In the genomic region with DNA sequence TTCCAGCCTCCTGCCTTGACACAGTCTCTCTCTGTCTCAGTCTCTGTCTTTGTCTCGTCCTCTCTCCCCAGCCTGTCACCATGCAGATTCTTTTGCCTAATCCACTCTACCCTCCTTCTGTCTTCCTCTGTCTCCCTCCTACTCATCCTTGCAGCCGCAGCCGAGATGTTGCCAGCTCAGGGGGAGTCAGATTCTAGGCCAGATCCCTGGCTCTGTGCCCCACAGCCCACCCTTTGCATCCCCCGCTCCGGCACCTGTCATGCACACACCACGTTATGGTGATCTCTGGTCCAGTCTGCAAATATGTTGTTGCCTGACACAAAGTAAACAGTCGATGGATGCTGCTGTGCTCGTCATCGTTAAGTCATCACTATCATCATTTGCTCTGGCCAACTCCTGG, we compare ENCODE assay signal across 22 cellular contexts. TPM values are rescaled to one million over a fixed set of nuclear protein-coding genes. Genes with fewer than 3 reads are reported as not detected.
A peak's percentile ranks its signal among the peaks of the same experiment; 100 is the strongest.
DNase-seq lines count a peak whose midpoint lies in the region; ATAC-seq and TF ChIP-seq lines count a peak whose summit lies in the region.
"Had no signal": no experiment of that assay in that cellular context is flagged by ENCODE, and none has a peak within 500 bp of the region (broad histone marks: within the 10 kb centered on the region; RNA-seq: fewer than 3 reads in every experiment).

No MANE protein-coding gene starts in this region.

- no peaks in the 10 kb centered on the region for H3K4me1 ChIP-seq in PC-3 (ENCODE audit: insufficient read depth, low read length)
- H3K4me1 ChIP-seq: Caco-2 had no signal

- peaks cover 30% of the 10 kb centered on the region for H3K27me3 ChIP-seq in PC-3 (ENCODE audit: low read length)

- POLR2A ChIA-PET in PC-3 (lab: Charles Lee; ENCODE audit: unreplicated experiment), result no interaction called here

- CTCF ChIA-PET in PC-3 (lab: Charles Lee), result no interaction called here

- BruUV-seq in PC-3 (replicated peaks; lab: Mats Ljungman, UMichigan), result no TSS peak

- H3K9me2 ChIP-seq in PC-3 (replicated peaks; ENCODE audit: low read length), result no peaks in the 10 kb centered on the region
- H3K9me2 ChIP-seq: SK-N-SH had no signal

- no peak for TF ChIP-seq CTCF in PC-3 (conservative IDR thresholded peaks at IDR 0.05; ENCODE audit: low read depth, low read length)

- no peaks in the 10 kb centered on the region for H3K79me2 ChIP-seq in PC-3 (ENCODE audit: low read length)

- no peak overlapping the region for H3K4me3 ChIP-seq in PC-3 (ENCODE audit: low read length)

- H3F3A ChIP-seq in PC-3 (ENCODE audit: low read length, unreplicated experiment), result no peaks in the 10 kb centered on the region

- H3K9me3 ChIP-seq in PC-3 (ENCODE audit: low read length), result no peaks in the 10 kb centered on the region
- H3K9me3 ChIP-seq: Caco-2, SK-N-SH had no signal

- no peaks in the 10 kb centered on the region for H3K36me3 ChIP-seq in PC-3 (ENCODE audit: low read depth, low read length)

- H3K27ac ChIP-seq in PC-3 (ENCODE audit: low read length), result no peak overlapping the region
- H3K27ac ChIP-seq: KMS-11 had no signal

- H2AFZ ChIP-seq in PC-3 (ENCODE audit: low read length), result no peak overlapping the region

- no peak overlapping the region for H3K4me2 ChIP-seq in PC-3 (ENCODE audit: low read length)
- H3K4me2 ChIP-seq: KMS-11, SK-N-SH had no signal

- DNase-seq in SHP77 (lab: John Stamatoyannopoulos, UW) (peak; percentile 74 to 79), SHP77 treated with DMSO at 0.1 percent for 48 hours (lab: John Stamatoyannopoulos, UW) (no peak), PC-3 (peak; percentile 16), head of caudate nucleus (peak in 27 of 42 donors; percentile 17 to 70 (median 38)), superior temporal gyrus (ENCODE audit: extremely low spot score) (peak; percentile 50), C1 segment of cervical spinal cord (lab: John Stamatoyannopoulos, UW) (no peak), NCI-H510A (lab: John Stamatoyannopoulos, UW) (no peak), middle frontal gyrus (ENCODE audit: extremely low spot score, low spot score) (no peak)
- DNase-seq: Caco-2; CD4-positive, alpha-beta T cell; GOT3; HCEC 1CT; IMR-90; NCI-H1694; NCI-H2107; NCI-H2227 treated with DMSO at 0.1 percent for 48 hours; NCI-H526; Right ventricle myocardium superior; SK-N-SH had no signal

- no peaks in the 10 kb centered on the region for H4K20me1 ChIP-seq in PC-3 (ENCODE audit: low read length)

- no peak overlapping the region for H3K9ac ChIP-seq in PC-3 (ENCODE audit: low read length)
- H3K9ac ChIP-seq: KMS-11, SK-N-SH had no signal

- intact Hi-C loops in PC-3 (cut with micrococcal nuclease) (no loop called here), head of caudate nucleus (cut with DNase I) (no loop called here)

- peak; percentile 15; the same call in 1 of the 2 replicates for ATAC-seq in PC-3

RNA-seq across cellular contexts. Expression of gene IGSF21, which starts 35.5 kb away (rescaled TPM):
- not detected in 2 replicates for total RNA-seq in PC-3 (2014; rRNA removed)
- total RNA-seq: Caco-2; CD4-positive, alpha-beta T cell; G401; IMR-90; RPMI7951 had no signal

Comparison
In these comparisons a context has a peak if more than half of its experiments do, and no peak if none do; other contexts are left out.
1. DNase-seq: peak in SHP77 (2 of 2), PC-3 (single experiment), head of caudate nucleus (27 of 42) and superior temporal gyrus (single experiment); none in SHP77 treated with DMSO at 0.1 percent for 48 hours (single experiment), C1 segment of cervical spinal cord (0 of 14), NCI-H510A (single experiment) and middle frontal gyrus (single experiment).